In the genomic region with DNA sequence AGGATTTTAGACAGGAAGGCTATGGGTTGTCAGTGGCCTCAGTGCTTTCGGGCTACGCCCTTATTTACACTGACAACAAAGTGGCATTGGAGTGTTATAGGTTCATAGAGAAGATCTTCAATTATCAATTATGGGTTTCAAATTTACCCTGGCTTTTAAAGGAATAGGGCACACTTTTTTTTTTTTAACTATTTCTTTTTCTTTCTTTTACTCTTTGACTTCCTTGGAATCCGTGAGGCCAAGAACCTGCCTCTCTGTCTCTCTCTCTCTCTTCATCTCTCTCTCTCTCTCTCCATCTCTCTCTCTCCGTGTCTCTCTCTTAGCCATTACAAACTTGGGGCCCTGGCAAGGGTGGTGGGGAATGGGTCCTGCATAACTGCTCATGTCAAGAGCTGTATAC, we compare ENCODE assay signal across 13 cellular contexts. TPM values are rescaled to one million over a fixed set of nuclear protein-coding genes. Genes with fewer than 3 reads are reported as not detected.
"Had no signal": no experiment of that assay in that cellular context is flagged by ENCODE, and none has a peak within 500 bp of the region (broad histone marks: within the 10 kb centered on the region; RNA-seq: fewer than 3 reads in every experiment).

A gene (plus strand): TSS at position 301 of the 400 bp plus-strand sequence. CDS start 327 bp downstream, outside the sequence.

RNA-seq across cellular contexts. Expression of the gene that starts here (rescaled TPM):
- total RNA-seq: activated B cell treated with CpG ODN at 0.5 μM for 24 hours; activated CD4-positive, alpha-beta memory T cell treated with anti-CD3 and anti-CD28 coated beads for 36 hours; activated CD4-positive, alpha-beta T cell treated with anti-CD3 and anti-CD28 coated beads, Interleukin-2, amount 10 ng/mL, durations not matched to agents 24 days and 14 days; activated CD8-positive, alpha-beta memory T cell treated with anti-CD3 and anti-CD28 coated beads for 36 hours; activated CD8-positive, alpha-beta T cell treated with anti-CD3 and anti-CD28 coated beads for 36 hours; activated naive CD4-positive, alpha-beta T cell treated with anti-CD3 and anti-CD28 coated beads for 36 hours; activated naive CD4-positive, alpha-beta T cell treated with anti-CD3 and anti-CD28 coated beads, Interleukin-2, amount 50 U/mL, for 72 hours; activated naive CD8-positive, alpha-beta T cell treated with anti-CD3 and anti-CD28 coated beads for 36 hours; activated T-cell treated with anti-CD3 and anti-CD28 coated beads, Interleukin-2, amount 50 U/mL, for 4 hours; activated T-cell treated with anti-CD3 and anti-CD28 coated beads, Interleukin-2, amount 50 U/mL, for 72 hours; activated T-helper 1 cell treated with anti-CD3 and anti-CD28 coated beads, Interleukin-12 subunit alpha, Interleukin-12 subunit beta, Interleukin-2, Interleukin-4 antibody, amounts not matched to agents 30 ng/mL and 10 ng/mL and 1 ng/mL, durations not matched to agents 14 hours and 24 hours and 36 hours; activated T-helper 17 cell treated with anti-CD3 and anti-CD28 coated beads, Interleukin-2, amount 50 U/mL, for 72 hours; aorta had no signal
